1 cellular context compared by ENCODE assay signal in genomic region chr11:75812542-75813040, GRCh38.
A peak's percentile ranks its signal among the peaks of the same experiment; 100 is the strongest.
TF ChIP-seq lines count a peak whose summit lies in the region.

No MANE protein-coding gene starts in this region.

TF ChIP-seq in HepG2, 621 proteins besides CTCF, POLR2A, EP300 and RAD21 (continued from another document and continues in another):
- no peak for TF ChIP-seq ZNF800 (CRISPR knock-in tag; IDR thresholded peaks at IDR 0.05)
- TF ChIP-seq RARG (CRISPR knock-in tag; IDR thresholded peaks at IDR 0.05; ENCODE audit: low read depth), result no peak
- TF ChIP-seq RXRB (CRISPR knock-in tag; IDR thresholded peaks at IDR 0.05; ENCODE audit: borderline replicate concordance), result peak; percentile 84
- TF ChIP-seq KDM4B (CRISPR knock-in tag; IDR thresholded peaks at IDR 0.05), result no peak
- 0 out of 2 replicates have a peak, but pooled peaks have one; percentile 32 for TF ChIP-seq SIN3A (IDR thresholded peaks at IDR 0.05; ENCODE audit: borderline replicate concordance, low read depth, low read length)
- TF ChIP-seq FLYWCH1 (CRISPR knock-in tag; IDR thresholded peaks at IDR 0.05), result no peak
- no peak for TF ChIP-seq ZBTB49 (CRISPR knock-in tag; IDR thresholded peaks at IDR 0.05; ENCODE audit: borderline replicate concordance)
- TF ChIP-seq SALL1 (CRISPR knock-in tag; IDR thresholded peaks at IDR 0.05), result peak; percentile 53; the same call in 1 of the 2 replicates
- TF ChIP-seq ZNF30 (CRISPR knock-in tag; IDR thresholded peaks at IDR 0.05), result no peak
- peak; percentile 88 for TF ChIP-seq ZNF710 (CRISPR knock-in tag; IDR thresholded peaks at IDR 0.05; ENCODE audit: borderline replicate concordance)
- TF ChIP-seq ZFP1 (CRISPR knock-in tag; IDR thresholded peaks at IDR 0.05), result peak; percentile 23; the same call in 1 of the 2 replicates
- TF ChIP-seq RCOR2 (CRISPR knock-in tag; IDR thresholded peaks at IDR 0.05), result peak; percentile 56; the same call in 1 of the 2 replicates
- peak; percentile 29; the same call in 1 of the 2 replicates for TF ChIP-seq BCL6 (CRISPR knock-in tag; IDR thresholded peaks at IDR 0.05)
- TF ChIP-seq ZNF331 (CRISPR knock-in tag; IDR thresholded peaks at IDR 0.05), result 0 out of 2 replicates have a peak, but pooled peaks have one; percentile 27
- 0 out of 2 replicates have a peak, but pooled peaks have one; percentile 16 for TF ChIP-seq ZNF580 (CRISPR knock-in tag; IDR thresholded peaks at IDR 0.05; ENCODE audit: borderline replicate concordance, low read depth)
- TF ChIP-seq DZIP1 (CRISPR knock-in tag; IDR thresholded peaks at IDR 0.05), result no peak
- TF ChIP-seq CBX5 (CRISPR knock-in tag; IDR thresholded peaks at IDR 0.05; ENCODE audit: borderline replicate concordance), result no peak
- TF ChIP-seq PHF8 (CRISPR knock-in tag; IDR thresholded peaks at IDR 0.05), result no peak
- no peak for TF ChIP-seq ZFAT (CRISPR knock-in tag; conservative IDR thresholded peaks at IDR 0.05)
- TF ChIP-seq ZNF558 (CRISPR knock-in tag; IDR thresholded peaks at IDR 0.05; ENCODE audit: borderline replicate concordance), result no peak
- TF ChIP-seq ZNF225 (CRISPR knock-in tag; IDR thresholded peaks at IDR 0.05), result no peak
- TF ChIP-seq PHF21A (CRISPR knock-in tag; IDR thresholded peaks at IDR 0.05), result peak; percentile 73; the same call in 1 of the 2 replicates
- peak; percentile 23; the same call in 1 of the 2 replicates for TF ChIP-seq HOMEZ (CRISPR knock-in tag; IDR thresholded peaks at IDR 0.05; ENCODE audit: low read depth)
- no peak for TF ChIP-seq ADNP (CRISPR knock-in tag; IDR thresholded peaks at IDR 0.05)
- TF ChIP-seq FOXP4 (CRISPR knock-in tag; IDR thresholded peaks at IDR 0.05), result peak; percentile 37; the same call in 1 of the 2 replicates
- peak; percentile 32; the same call in 1 of the 2 replicates for TF ChIP-seq AHDC1 (CRISPR knock-in tag; IDR thresholded peaks at IDR 0.05; ENCODE audit: borderline replicate concordance)
- TF ChIP-seq PAXIP1 (CRISPR knock-in tag; conservative IDR thresholded peaks at IDR 0.05), result peak; percentile 79
- no peak for TF ChIP-seq SOX13 (IDR thresholded peaks at IDR 0.05)
- peak in 1 of 2 experiments; percentile 36; a peak in 2 of 4 replicates for TF ChIP-seq SOX13 (CRISPR knock-in tag; conservative IDR thresholded peaks at IDR 0.05 in 1 of 2, IDR thresholded peaks at IDR 0.05 in 1 of 2)
- TF ChIP-seq MTF1 (CRISPR knock-in tag; IDR thresholded peaks at IDR 0.05), result no peak
- no peak for TF ChIP-seq ESRRA (CRISPR knock-in tag; IDR thresholded peaks at IDR 0.05; ENCODE audit: low read depth)
- TF ChIP-seq KLF11 (CRISPR knock-in tag; IDR thresholded peaks at IDR 0.05), result no peak
- TF ChIP-seq ELF3 (CRISPR knock-in tag; IDR thresholded peaks at IDR 0.05), result 0 out of 2 replicates have a peak, but pooled peaks have one; percentile 9
- TF ChIP-seq SMAD9 (CRISPR knock-in tag; IDR thresholded peaks at IDR 0.05), result no peak
- TF ChIP-seq ZFP41 (CRISPR knock-in tag; IDR thresholded peaks at IDR 0.05; ENCODE audit: borderline replicate concordance), result no peak
